Comparison of ENCODE assay signal across 9 cellular contexts in the genomic region with DNA sequence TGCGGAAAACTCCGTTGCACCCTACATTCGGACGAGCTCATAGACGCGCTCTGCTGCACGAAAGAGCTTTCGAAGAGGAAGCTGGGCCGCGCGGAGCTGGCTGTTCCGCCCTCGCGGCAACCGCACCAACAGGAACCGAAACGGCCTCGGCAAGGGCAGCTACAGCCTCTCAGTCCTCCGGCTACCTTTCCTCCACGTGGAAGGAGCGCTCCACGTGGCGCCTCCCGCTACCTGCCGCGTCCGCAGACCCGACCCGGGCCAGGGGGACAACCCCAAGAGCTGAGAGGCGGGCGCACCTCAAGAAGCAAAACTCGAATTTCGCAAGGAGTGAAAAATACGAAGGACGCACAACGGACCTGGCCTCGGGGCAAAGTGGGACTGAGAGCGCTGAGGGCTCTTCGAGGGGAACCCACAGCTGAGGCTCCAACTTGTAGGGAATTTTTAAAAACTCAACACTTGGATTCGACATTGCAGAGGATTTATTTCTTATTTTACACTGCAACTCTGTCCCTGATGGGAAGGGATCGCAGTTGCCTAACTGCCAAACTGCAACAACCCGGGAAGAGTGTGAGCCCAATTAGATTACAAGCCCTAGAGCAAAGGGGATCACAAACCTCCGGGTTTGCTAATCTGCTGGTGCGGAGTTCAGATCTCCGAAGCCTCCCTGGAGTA. TPM values are rescaled to one million over a fixed set of nuclear protein-coding genes. Genes with fewer than 3 reads are reported as not detected.
DNase-seq lines count a peak whose midpoint lies in the region; ATAC-seq and TF ChIP-seq lines count a peak whose summit lies in the region.
"Had no signal": no experiment of that assay in that cellular context is flagged by ENCODE, and none has a peak within 500 bp of the region (broad histone marks: within the 10 kb centered on the region; RNA-seq: fewer than 3 reads in every experiment).

No MANE protein-coding gene starts in this region.

- peaks cover 96% of the 10 kb centered on the region for H3K27me3 ChIP-seq in HUES6 (ENCODE audit: control insufficient read depth, insufficient read depth, low read length)
- H3K27me3 ChIP-seq in psoas muscle (ENCODE audit: insufficient read depth in 3 of 3, low read length in 2 of 3): peaks cover 0 to 71% (median 37%) of the 10 kb centered on the region in 3 donors
- peaks cover 41% of the 10 kb centered on the region for H3K27me3 ChIP-seq in HAP-1 (ENCODE audit: low read depth)

- H3K27ac ChIP-seq in HUES6 (ENCODE audit: low read depth, low read length) (no peak overlapping the region), psoas muscle (no peak overlapping the region)

- H3K4me3 ChIP-seq in HUES6 (ENCODE audit: low read depth, low read length) (peak overlapping the region; percentile 63), psoas muscle (peak overlapping the region; percentile 58), HAP-1 (no peak overlapping the region)

- H3K4me1 Mint-ChIP-seq in activated naive CD4-positive, alpha-beta T cell treated with anti-CD3 and anti-CD28 coated beads for 36 hours (ENCODE audit: low read depth): peaks cover 25% of the 10 kb centered on the region

- H3K9me3 ChIP-seq in ES-I3 (ENCODE audit: control insufficient read depth, insufficient read depth, low read length) (no peaks in the 10 kb centered on the region), HUES6 (ENCODE audit: control insufficient read depth, insufficient read depth, low read depth, low read length) (no peaks in the 10 kb centered on the region), psoas muscle (no peaks in the 10 kb centered on the region), HAP-1 (no peaks in the 10 kb centered on the region)

- no peak overlapping the region for H3K27ac Mint-ChIP-seq in activated naive CD4-positive, alpha-beta T cell treated with anti-CD3 and anti-CD28 coated beads for 36 hours

- peak; percentile 53 for DNase-seq in activated naive CD4-positive, alpha-beta T cell treated with anti-CD3 and anti-CD28 coated beads for 36 hours
- DNase-seq in cardiac septum (ENCODE audit: low spot score) (peak; percentile 81), psoas muscle (peak; percentile 42 to 69), NCI-H446 (lab: John Stamatoyannopoulos, UW) (no peak), HAP-1 (ENCODE audit: low spot score in 2 of 2) (no peak)

- peaks cover 3% of the 10 kb centered on the region; the same call in 1 of the 2 replicates for H3K4me1 ChIP-seq in ES-I3 (ENCODE audit: insufficient read depth, low read length)
- H3K4me1 ChIP-seq in HUES6 (ENCODE audit: control insufficient read depth, insufficient read depth, low read length): peaks cover 28% of the 10 kb centered on the region
- H3K4me1 ChIP-seq in psoas muscle: peaks cover 11% of the 10 kb centered on the region
- no peaks in the 10 kb centered on the region for H3K4me1 ChIP-seq in HAP-1

- ATAC-seq in GM21390 (IDR thresholded peaks at IDR 0.05; ENCODE audit: unreplicated experiment): peak; percentile 99
- peak in 2 of 4 donors; percentile 32 to 55 for ATAC-seq in psoas muscle

- peaks cover 67% of the 10 kb centered on the region for H3K27me3 Mint-ChIP-seq in activated naive CD4-positive, alpha-beta T cell treated with anti-CD3 and anti-CD28 coated beads for 36 hours (ENCODE audit: low read depth)

- H3K9me3 Mint-ChIP-seq in activated naive CD4-positive, alpha-beta T cell treated with anti-CD3 and anti-CD28 coated beads for 36 hours: no peaks in the 10 kb centered on the region

- WGBS in psoas muscle, 3 donors: 9 to 15% (median 14%) methylated on average over 45 of the region's 45 CpGs

- no peak for TF ChIP-seq CTCF in psoas muscle (IDR thresholded peaks at IDR 0.05)

- CTCF ChIA-PET in activated naive CD4-positive, alpha-beta T cell treated with anti-CD3 and anti-CD28 coated beads for 36 hours (lab: Charles Lee): interaction anchor here (0.8 to 2.1 kb wide), 4 partner anchors 11 to 1105 kb away, joined by 3 to 8 read pairs (median 3); no protein-coding TSS in a partner anchor

- H3K36me3 Mint-ChIP-seq in activated naive CD4-positive, alpha-beta T cell treated with anti-CD3 and anti-CD28 coated beads for 36 hours (ENCODE audit: low read depth): no peaks in the 10 kb centered on the region

- peak overlapping the region; percentile 61; the same call in 1 of the 2 replicates for H3K9ac ChIP-seq in ES-I3 (ENCODE audit: low read depth, low read length)
- peak overlapping the region; percentile 1 for H3K9ac ChIP-seq in HUES6 (ENCODE audit: low read length)

- peak overlapping the region; percentile 65 for H3K4me3 Mint-ChIP-seq in activated naive CD4-positive, alpha-beta T cell treated with anti-CD3 and anti-CD28 coated beads for 36 hours

- intact Hi-C loops in activated naive CD4-positive, alpha-beta T cell treated with anti-CD3 and anti-CD28 coated beads for 36 hours (cut with micrococcal nuclease): no loop called here
- intact Hi-C loops in cardiac septum (cut with DNase I) (no loop called here), psoas muscle (cut with DNase I) (no loop called here)

- no peaks in the 10 kb centered on the region for H3K36me3 ChIP-seq in ES-I3 (ENCODE audit: insufficient read depth, low read length)
- no peaks in the 10 kb centered on the region for H3K36me3 ChIP-seq in HUES6 (ENCODE audit: control insufficient read depth, insufficient read depth, low read length)
- H3K36me3 ChIP-seq in psoas muscle (ENCODE audit: insufficient read depth in 1 of 2, low read depth in 1 of 2): no peaks in the 10 kb centered on the region
- no peaks in the 10 kb centered on the region for H3K36me3 ChIP-seq in HAP-1 (replicated peaks)

- in situ Hi-C loops in HAP-1 (cut with MboI; ENCODE audit: low sequenced_read_pairs): no loop called here

RNA-seq across cellular contexts. Expression of a gene that starts 1.4 kb away (rescaled TPM):
- total RNA-seq in activated naive CD4-positive, alpha-beta T cell treated with anti-CD3 and anti-CD28 coated beads for 36 hours: not detected
- total RNA-seq in cardiac septum (0.16 TPM), psoas muscle (under 1 TPM in 1 of 4 donors, not detected in 3; 0.17 TPM)
- under 1 TPM in 2 of 3 donors, not detected in 1; 0.01 to 0.03 TPM for polyA plus RNA-seq in psoas muscle
- total RNA-seq: T-helper 1 cell treated with Interleukin-12 subunit alpha and Interleukin-12 subunit beta and Interleukin-4 antibody, amounts not matched to agents 30 ng/mL and 1 ng/mL, for 36 hours had no signal

Comparison
In these comparisons a context has a peak if more than half of its experiments do, and no peak if none do; other contexts are left out.
1. DNase-seq: peak in activated naive CD4-positive, alpha-beta T cell treated with anti-CD3 and anti-CD28 coated beads for 36 hours (single experiment), cardiac septum (single experiment) and psoas muscle (2 of 2); none in NCI-H446 (0 of 2) and HAP-1 (0 of 2).